ENCODE assay signal across 1 cellular context in genomic region chr1:173477286-173478098, GRCh38.
A peak's percentile ranks its signal among the peaks of the same experiment; 100 is the strongest.
TF ChIP-seq lines count a peak whose summit lies in the region.

A gene with protein sequence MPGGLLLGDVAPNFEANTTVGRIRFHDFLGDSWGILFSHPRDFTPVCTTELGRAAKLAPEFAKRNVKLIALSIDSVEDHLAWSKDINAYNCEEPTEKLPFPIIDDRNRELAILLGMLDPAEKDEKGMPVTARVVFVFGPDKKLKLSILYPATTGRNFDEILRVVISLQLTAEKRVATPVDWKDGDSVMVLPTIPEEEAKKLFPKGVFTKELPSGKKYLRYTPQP (plus strand): TSS chr1:173477335. CDS start chr1:173477398, 63 bp downstream.

TF ChIP-seq in HepG2, 621 proteins besides CTCF, POLR2A, EP300 and RAD21 (continued from another document and continues in another):
- TF ChIP-seq, protein P1, sequence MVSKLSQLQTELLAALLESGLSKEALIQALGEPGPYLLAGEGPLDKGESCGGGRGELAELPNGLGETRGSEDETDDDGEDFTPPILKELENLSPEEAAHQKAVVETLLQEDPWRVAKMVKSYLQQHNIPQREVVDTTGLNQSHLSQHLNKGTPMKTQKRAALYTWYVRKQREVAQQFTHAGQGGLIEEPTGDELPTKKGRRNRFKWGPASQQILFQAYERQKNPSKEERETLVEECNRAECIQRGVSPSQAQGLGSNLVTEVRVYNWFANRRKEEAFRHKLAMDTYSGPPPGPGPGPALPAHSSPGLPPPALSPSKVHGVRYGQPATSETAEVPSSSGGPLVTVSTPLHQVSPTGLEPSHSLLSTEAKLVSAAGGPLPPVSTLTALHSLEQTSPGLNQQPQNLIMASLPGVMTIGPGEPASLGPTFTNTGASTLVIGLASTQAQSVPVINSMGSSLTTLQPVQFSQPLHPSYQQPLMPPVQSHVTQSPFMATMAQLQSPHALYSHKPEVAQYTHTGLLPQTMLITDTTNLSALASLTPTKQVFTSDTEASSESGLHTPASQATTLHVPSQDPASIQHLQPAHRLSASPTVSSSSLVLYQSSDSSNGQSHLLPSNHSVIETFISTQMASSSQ (IDR thresholded peaks at IDR 0.05; ENCODE audit: low read depth), result no peak
- TF ChIP-seq, protein P1 (CRISPR knock-in tag; IDR thresholded peaks at IDR 0.05; ENCODE audit: borderline replicate concordance), result peak; percentile 54; the same call in 1 of the 2 replicates
- TF ChIP-seq AKAP8 (CRISPR knock-in tag; IDR thresholded peaks at IDR 0.05) (no peak), PHB2 (IDR thresholded peaks at IDR 0.05; ENCODE audit: partially characterized antibody) (no peak), RBM22 (optimal IDR thresholded peaks at IDR 0.05; ENCODE audit: low read length) (no peak), NR1H2 (CRISPR knock-in tag; IDR thresholded peaks at IDR 0.05; ENCODE audit: borderline replicate concordance, low read depth) (no peak), HNRNPUL1 (IDR thresholded peaks at IDR 0.05; ENCODE audit: low read depth, low read length) (no peak), PTBP1 (IDR thresholded peaks at IDR 0.05; ENCODE audit: low read depth, low read length, poor library complexity, severe bottlenecking) (no peak), NFIB (CRISPR knock-in tag; IDR thresholded peaks at IDR 0.05; ENCODE audit: borderline replicate concordance) (no peak), ZNF563 (CRISPR knock-in tag; IDR thresholded peaks at IDR 0.05) (peak; percentile 83), ZNF20 (CRISPR knock-in tag; IDR thresholded peaks at IDR 0.05) (no peak), ZNF207 (IDR thresholded peaks at IDR 0.05; ENCODE audit: borderline replicate concordance) (no peak), MEF2D (CRISPR knock-in tag; IDR thresholded peaks at IDR 0.05) (no peak), ZFP62 (CRISPR knock-in tag; IDR thresholded peaks at IDR 0.05) (no peak), ZNF253 (CRISPR knock-in tag; IDR thresholded peaks at IDR 0.05; ENCODE audit: borderline replicate concordance) (no peak), KLF6 (CRISPR knock-in tag; IDR thresholded peaks at IDR 0.05) (peak; percentile 76), ZNF326 (CRISPR knock-in tag; IDR thresholded peaks at IDR 0.05; ENCODE audit: borderline replicate concordance) (no peak), ZNF570 (CRISPR knock-in tag; IDR thresholded peaks at IDR 0.05; ENCODE audit: borderline replicate concordance) (peak; percentile 78; the same call in 1 of the 2 replicates), ZUFSP (CRISPR knock-in tag; IDR thresholded peaks at IDR 0.05; ENCODE audit: borderline replicate concordance) (no peak), GPN1 (CRISPR knock-in tag; IDR thresholded peaks at IDR 0.05; ENCODE audit: borderline replicate concordance) (no peak), KLF16 (CRISPR knock-in tag; IDR thresholded peaks at IDR 0.05) (peak in 1 of 2 experiments; percentile 76; a peak in 2 of 4 replicates), SYNCRIP (IDR thresholded peaks at IDR 0.05; ENCODE audit: insufficient read depth, low read depth, low read length) (no peak), FOXK1 (CRISPR knock-in tag; IDR thresholded peaks at IDR 0.05; ENCODE audit: borderline replicate concordance, low read depth) (peak; percentile 45; the same call in 1 of the 2 replicates), ZBTB3 (CRISPR knock-in tag; IDR thresholded peaks at IDR 0.05; ENCODE audit: borderline replicate concordance, low read depth) (0 out of 2 replicates have a peak, but pooled peaks have one; percentile 81), HNF4A (CRISPR knock-in tag; IDR thresholded peaks at IDR 0.05) (peak; percentile 87), KDM2A (CRISPR knock-in tag; IDR thresholded peaks at IDR 0.05; ENCODE audit: borderline replicate concordance, low read depth) (no peak; the same call in 1 of the 2 replicates), RBM39 (IDR thresholded peaks at IDR 0.05; ENCODE audit: low read depth, low read length, poor library complexity, severe bottlenecking) (peak; percentile 25), ZNF33A (CRISPR knock-in tag; IDR thresholded peaks at IDR 0.05; ENCODE audit: borderline replicate concordance) (no peak), ELF4 (CRISPR knock-in tag; IDR thresholded peaks at IDR 0.05; ENCODE audit: borderline replicate concordance) (no peak), SKIL (CRISPR knock-in tag; IDR thresholded peaks at IDR 0.05; ENCODE audit: borderline replicate concordance) (no peak), MIER3 (CRISPR knock-in tag; IDR thresholded peaks at IDR 0.05; ENCODE audit: borderline replicate concordance) (peak; percentile 45; the same call in 1 of the 2 replicates), MATR3 (CRISPR knock-in tag; IDR thresholded peaks at IDR 0.05) (no peak), ZNF260 (CRISPR knock-in tag; IDR thresholded peaks at IDR 0.05; ENCODE audit: borderline replicate concordance, low read depth) (no peak), ZC3H4 (CRISPR knock-in tag; IDR thresholded peaks at IDR 0.05; ENCODE audit: borderline replicate concordance) (peak; percentile 26; the same call in 1 of the 2 replicates), ZNF550 (CRISPR knock-in tag; IDR thresholded peaks at IDR 0.05; ENCODE audit: borderline replicate concordance) (no peak), YY1 (IDR thresholded peaks at IDR 0.05; ENCODE audit: insufficient read depth, insufficient replicate concordance, low read depth, low read length) (peak; percentile 48), NCOA5 (CRISPR knock-in tag; IDR thresholded peaks at IDR 0.05) (no peak), ZBTB10 (CRISPR knock-in tag; IDR thresholded peaks at IDR 0.05; ENCODE audit: borderline replicate concordance) (peak; percentile 32; the same call in 1 of the 2 replicates), NR3C1 (CRISPR knock-in tag; IDR thresholded peaks at IDR 0.05) (no peak), ZNF83 (CRISPR knock-in tag; IDR thresholded peaks at IDR 0.05; ENCODE audit: borderline replicate concordance) (no peak), BRCA1 (CRISPR knock-in tag; IDR thresholded peaks at IDR 0.05) (no peak), GABPB1 (CRISPR knock-in tag; IDR thresholded peaks at IDR 0.05) (peak; percentile 73), KDM3A (CRISPR knock-in tag; IDR thresholded peaks at IDR 0.05; ENCODE audit: low read depth) (no peak), FOXM1 (CRISPR knock-in tag; IDR thresholded peaks at IDR 0.05) (no peak), SMARCC2 (IDR thresholded peaks at IDR 0.05) (no peak), ZFYVE20 (CRISPR knock-in tag; IDR thresholded peaks at IDR 0.05; ENCODE audit: borderline replicate concordance, low read depth) (no peak)
- TF ChIP-seq, protein P2, sequence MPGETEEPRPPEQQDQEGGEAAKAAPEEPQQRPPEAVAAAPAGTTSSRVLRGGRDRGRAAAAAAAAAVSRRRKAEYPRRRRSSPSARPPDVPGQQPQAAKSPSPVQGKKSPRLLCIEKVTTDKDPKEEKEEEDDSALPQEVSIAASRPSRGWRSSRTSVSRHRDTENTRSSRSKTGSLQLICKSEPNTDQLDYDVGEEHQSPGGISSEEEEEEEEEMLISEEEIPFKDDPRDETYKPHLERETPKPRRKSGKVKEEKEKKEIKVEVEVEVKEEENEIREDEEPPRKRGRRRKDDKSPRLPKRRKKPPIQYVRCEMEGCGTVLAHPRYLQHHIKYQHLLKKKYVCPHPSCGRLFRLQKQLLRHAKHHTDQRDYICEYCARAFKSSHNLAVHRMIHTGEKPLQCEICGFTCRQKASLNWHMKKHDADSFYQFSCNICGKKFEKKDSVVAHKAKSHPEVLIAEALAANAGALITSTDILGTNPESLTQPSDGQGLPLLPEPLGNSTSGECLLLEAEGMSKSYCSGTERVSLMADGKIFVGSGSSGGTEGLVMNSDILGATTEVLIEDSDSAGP (CRISPR knock-in tag; IDR thresholded peaks at IDR 0.05; ENCODE audit: borderline replicate concordance), result peak; percentile 75; the same call in 1 of the 2 replicates
- TF ChIP-seq, protein P3, sequence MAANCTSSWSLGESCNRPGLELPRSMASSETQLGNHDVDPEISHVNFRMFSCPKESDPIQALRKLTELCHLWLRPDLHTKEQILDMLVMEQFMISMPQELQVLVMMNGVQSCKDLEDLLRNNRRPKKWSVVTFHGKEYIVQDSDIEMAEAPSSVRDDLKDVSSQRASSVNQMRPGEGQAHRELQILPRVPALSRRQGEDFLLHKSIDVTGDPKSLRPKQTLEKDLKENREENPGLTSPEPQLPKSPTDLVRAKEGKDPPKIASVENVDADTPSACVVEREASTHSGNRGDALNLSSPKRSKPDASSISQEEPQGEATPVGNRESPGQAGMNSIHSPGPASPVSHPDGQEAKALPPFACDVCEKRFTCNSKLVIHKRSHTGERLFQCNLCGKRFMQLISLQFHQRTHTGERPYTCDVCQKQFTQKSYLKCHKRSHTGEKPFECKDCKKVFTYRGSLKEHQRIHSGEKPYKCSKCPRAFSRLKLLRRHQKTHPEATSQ (CRISPR knock-in tag; IDR thresholded peaks at IDR 0.05; ENCODE audit: borderline replicate concordance), result peak; percentile 52; the same call in 1 of the 2 replicates
- TF ChIP-seq, protein P4, sequence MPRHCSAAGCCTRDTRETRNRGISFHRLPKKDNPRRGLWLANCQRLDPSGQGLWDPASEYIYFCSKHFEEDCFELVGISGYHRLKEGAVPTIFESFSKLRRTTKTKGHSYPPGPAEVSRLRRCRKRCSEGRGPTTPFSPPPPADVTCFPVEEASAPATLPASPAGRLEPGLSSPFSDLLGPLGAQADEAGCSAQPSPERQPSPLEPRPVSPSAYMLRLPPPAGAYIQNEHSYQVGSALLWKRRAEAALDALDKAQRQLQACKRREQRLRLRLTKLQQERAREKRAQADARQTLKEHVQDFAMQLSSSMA (CRISPR knock-in tag; IDR thresholded peaks at IDR 0.05), result no peak
- TF ChIP-seq, protein P5, sequence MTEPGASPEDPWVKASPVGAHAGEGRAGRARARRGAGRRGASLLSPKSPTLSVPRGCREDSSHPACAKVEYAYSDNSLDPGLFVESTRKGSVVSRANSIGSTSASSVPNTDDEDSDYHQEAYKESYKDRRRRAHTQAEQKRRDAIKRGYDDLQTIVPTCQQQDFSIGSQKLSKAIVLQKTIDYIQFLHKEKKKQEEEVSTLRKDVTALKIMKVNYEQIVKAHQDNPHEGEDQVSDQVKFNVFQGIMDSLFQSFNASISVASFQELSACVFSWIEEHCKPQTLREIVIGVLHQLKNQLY (CRISPR knock-in tag; IDR thresholded peaks at IDR 0.05), result no peak
